21 cellular contexts compared by ENCODE assay signal in genomic region chr15:65248506-65248905, GRCh38. TPM values are rescaled to one million over a fixed set of nuclear protein-coding genes. Genes with fewer than 3 reads are reported as not detected.
DNase-seq lines count a peak whose midpoint lies in the region; ATAC-seq and TF ChIP-seq lines count a peak whose summit lies in the region.
"Had no signal": no experiment of that assay in that cellular context is flagged by ENCODE, and none has a peak within 500 bp of the region (broad histone marks: within the 10 kb centered on the region; RNA-seq: fewer than 3 reads in every experiment).

No MANE protein-coding gene starts in this region.

- H3K36me3 Mint-ChIP-seq in stimulated activated memory B cell treated with anti-CD40 and anti-IgM and Interleukin-4, amounts not matched to agents 10 μg/mL and 1 μg/mL and 100 μg/mL, for 72 hours = peaks cover 30% of the 10 kb centered on the region
- H3K36me3 Mint-ChIP-seq in type B pancreatic cell = no peaks in the 10 kb centered on the region

- no peaks in the 10 kb centered on the region for H3K36me3 ChIP-seq in cardiac muscle cell
- H3K36me3 ChIP-seq: heart left ventricle had no signal

- peak overlapping the region; percentile 65 for H3K27ac Mint-ChIP-seq in stimulated activated memory B cell treated with anti-CD40 and anti-IgM and Interleukin-4, amounts not matched to agents 10 μg/mL and 1 μg/mL and 100 μg/mL, for 72 hours
- H3K27ac Mint-ChIP-seq in type B pancreatic cell = no peak overlapping the region

- H3K4me3 Mint-ChIP-seq in stimulated activated memory B cell treated with anti-CD40 and anti-IgM and Interleukin-4, amounts not matched to agents 10 μg/mL and 1 μg/mL and 100 μg/mL, for 72 hours = no peak overlapping the region
- no peak overlapping the region for H3K4me3 Mint-ChIP-seq in type B pancreatic cell
- H3K4me3 Mint-ChIP-seq: CD8-positive, alpha-beta memory T cell had no signal

- no peak for ATAC-seq in Right ventricle myocardium superior (ENCODE audit: poor library complexity)
- no peak for ATAC-seq in stimulated activated memory B cell treated with anti-CD40 and anti-IgM and Interleukin-4, amounts not matched to agents 10 μg/mL and 1 μg/mL and 100 μg/mL, for 72 hours
- ATAC-seq: mucosa of descending colon had no signal

- DNase-seq in cardiac muscle cell (ENCODE audit: low read depth in 1 of 2, low spot score in 1 of 2) = peak in 1 of 2 donors; percentile 14
- DNase-seq in Right ventricle myocardium superior = no peak
- peak; percentile 72 for DNase-seq in islet precursor cell
- no peak for DNase-seq in type B pancreatic cell (ENCODE audit: extremely low spot score, unreplicated experiment)
- DNase-seq in NCI-H2029 treated with DMSO at 0.1 percent for 48 hours (lab: John Stamatoyannopoulos, UW) = no peak
- DNase-seq: ACHN; activated effector memory CD4-positive, alpha-beta T cell treated with Interleukin-2 at 50 U/mL for 16 hours; CD8-positive, alpha-beta memory T cell; dermis blood vessel endothelial cell; GOT3; kidney glomerular epithelial cell; mucosa of descending colon; NCI-H187; NCI-H510A had no signal

- H3K9me3 Mint-ChIP-seq in stimulated activated memory B cell treated with anti-CD40 and anti-IgM and Interleukin-4, amounts not matched to agents 10 μg/mL and 1 μg/mL and 100 μg/mL, for 72 hours = no peaks in the 10 kb centered on the region
- H3K9me3 Mint-ChIP-seq in type B pancreatic cell = no peaks in the 10 kb centered on the region
- H3K9me3 Mint-ChIP-seq: CD8-positive, alpha-beta memory T cell had no signal

- H3K4me3 ChIP-seq in cardiac muscle cell = no peak overlapping the region
- H3K4me3 ChIP-seq: esophagus muscularis mucosa, GM12878, heart left ventricle, mucosa of descending colon, thoracic aorta had no signal

- H3K4me1 Mint-ChIP-seq in stimulated activated memory B cell treated with anti-CD40 and anti-IgM and Interleukin-4, amounts not matched to agents 10 μg/mL and 1 μg/mL and 100 μg/mL, for 72 hours = peaks cover 17% of the 10 kb centered on the region
- H3K4me1 Mint-ChIP-seq in type B pancreatic cell (ENCODE audit: unreplicated experiment) = peaks cover 24% of the 10 kb centered on the region
- H3K4me1 Mint-ChIP-seq: CD8-positive, alpha-beta memory T cell had no signal

- TF ChIP-seq CTCF in cardiac muscle cell (IDR thresholded peaks at IDR 0.05; ENCODE audit: low read depth, low read length) (no peak), type B pancreatic cell (conservative IDR thresholded peaks at IDR 0.05) (no peak)

- H3K4me1 ChIP-seq in cardiac muscle cell (ENCODE audit: low read depth) = peaks cover 40% of the 10 kb centered on the region

- no peaks in the 10 kb centered on the region for H3K9me3 ChIP-seq in cardiac muscle cell (ENCODE audit: low read depth)
- H3K9me3 ChIP-seq: esophagus muscularis mucosa, heart left ventricle, mucosa of descending colon, thoracic aorta had no signal

- no peaks in the 10 kb centered on the region for H3K27me3 Mint-ChIP-seq in stimulated activated memory B cell treated with anti-CD40 and anti-IgM and Interleukin-4, amounts not matched to agents 10 μg/mL and 1 μg/mL and 100 μg/mL, for 72 hours
- no peaks in the 10 kb centered on the region for H3K27me3 Mint-ChIP-seq in type B pancreatic cell
- H3K27me3 Mint-ChIP-seq: CD8-positive, alpha-beta memory T cell had no signal

- intact Hi-C loops in Right ventricle myocardium superior (cut with DNase I) = no loop called here

- H3K27me3 ChIP-seq in cardiac muscle cell = no peaks in the 10 kb centered on the region
- H3K27me3 ChIP-seq: esophagus muscularis mucosa, heart left ventricle had no signal

- H3K27ac ChIP-seq in cardiac muscle cell = peak overlapping the region; percentile 83
- H3K27ac ChIP-seq: thoracic aorta had no signal

RNA-seq across cellular contexts. Expression of gene CILP, which starts 37.2 kb away (rescaled TPM):
- total RNA-seq in cardiac muscle cell = 0.32 and 1.0 TPM in 2 replicates
- 0.29 and 0.50 TPM in 2 replicates for polyA plus RNA-seq in cardiac muscle cell
- 3.5 TPM for total RNA-seq in Right ventricle myocardium superior
- total RNA-seq in type B pancreatic cell (ENCODE audit: low replicate concordance) = 0.07 and 1.8 TPM in 2 replicates
- total RNA-seq: dermis blood vessel endothelial cell had no signal

RNA-seq across cellular contexts. Expression of gene PARP16, which starts 38.2 kb away (rescaled TPM):
- total RNA-seq in cardiac muscle cell = 13.3 and 14.2 TPM in 2 replicates
- 16.9 and 24.4 TPM in 2 replicates for polyA plus RNA-seq in cardiac muscle cell
- total RNA-seq in Right ventricle myocardium superior = 4.4 TPM
- 8.0 and 12.7 TPM in 2 replicates for total RNA-seq in type B pancreatic cell (ENCODE audit: low replicate concordance)

RNA-seq across cellular contexts. Expression of gene RNU5A-1, which starts 47.3 kb away (rescaled TPM):
- not detected in 2 replicates for total RNA-seq in cardiac muscle cell
- not detected in 2 replicates for polyA plus RNA-seq in cardiac muscle cell
- total RNA-seq in Right ventricle myocardium superior = not detected
- total RNA-seq in type B pancreatic cell (ENCODE audit: low replicate concordance) = not detected in 2 replicates
- total RNA-seq: CD8-positive, alpha-beta memory T cell; dermis blood vessel endothelial cell; esophagus muscularis mucosa; GM12878; heart left ventricle; HT-29; mucosa of descending colon; OCI-LY7; thoracic aorta had no signal
- polyA plus RNA-seq: CD8-positive, alpha-beta memory T cell; GM12878; heart left ventricle had no signal

RNA-seq across cellular contexts. Expression of gene RNU5B-1, which starts 56.0 kb away (rescaled TPM):
- total RNA-seq in cardiac muscle cell = not detected in 2 replicates
- polyA plus RNA-seq in cardiac muscle cell = not detected in 2 replicates
- total RNA-seq in Right ventricle myocardium superior = 55.4 TPM
- 15.0 and 16.3 TPM in 2 replicates for total RNA-seq in type B pancreatic cell (ENCODE audit: low replicate concordance)
- total RNA-seq: CD8-positive, alpha-beta memory T cell; dermis blood vessel endothelial cell; esophagus muscularis mucosa; HT-29; OCI-LY7; thoracic aorta had no signal
- polyA plus RNA-seq: CD8-positive, alpha-beta memory T cell; GM12878; heart left ventricle had no signal
